In the genomic region with DNA sequence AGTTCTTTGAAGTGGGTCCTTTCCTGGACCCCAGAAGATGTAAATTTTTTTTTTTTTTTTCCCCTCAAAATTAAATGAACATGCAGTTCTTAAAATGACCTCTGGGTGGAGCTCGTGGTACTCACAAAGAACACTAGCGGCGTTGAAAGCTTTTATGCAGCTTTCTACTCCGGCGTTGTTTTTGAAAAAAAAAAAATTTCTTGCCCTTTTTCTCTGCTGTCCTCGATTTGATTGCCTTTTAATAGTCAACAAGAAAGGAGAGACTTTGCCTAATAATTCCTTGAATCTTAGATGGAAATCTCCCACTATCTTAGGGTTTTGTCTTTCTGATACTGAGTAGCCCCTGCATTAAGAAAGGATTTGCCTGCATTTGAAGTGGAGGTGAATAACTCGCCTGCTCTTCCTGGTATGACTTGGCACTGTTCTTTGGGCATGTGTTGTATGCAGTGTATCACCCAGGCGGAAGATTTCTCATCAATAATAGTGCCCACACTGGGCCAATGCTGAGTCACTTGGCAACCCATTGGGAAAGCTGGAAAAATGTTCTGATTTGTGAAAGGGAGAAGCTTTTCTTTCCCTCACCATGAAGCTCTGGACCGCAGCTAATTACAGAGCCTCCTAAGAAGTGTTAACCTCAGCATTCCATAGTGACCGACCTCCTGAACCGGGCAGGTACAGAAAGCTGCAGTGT, we compare ENCODE assay signal across 8 cellular contexts.
DNase-seq lines count a peak whose midpoint lies in the region; ATAC-seq and TF ChIP-seq lines count a peak whose summit lies in the region.

No MANE protein-coding gene starts in this region.

- H3K27ac ChIP-seq in hepatocyte: peak overlapping the region; percentile 4

- in situ Hi-C loops in astrocyte of the cerebellum (cut with HindIII; ENCODE audit: low sequenced_read_pairs): loop anchor here (25.0 kb wide), 1 partner anchor 149 kb away; no protein-coding TSS in a partner anchor

- no peaks in the 10 kb centered on the region for H3K9me3 ChIP-seq in hepatocyte (ENCODE audit: low read depth)

- peaks cover 12% of the 10 kb centered on the region for H3K4me1 ChIP-seq in hepatocyte (ENCODE audit: insufficient read depth)

- no peaks in the 10 kb centered on the region for H3K36me3 ChIP-seq in hepatocyte (replicated peaks; ENCODE audit: insufficient read depth, low read depth)

- no peaks in the 10 kb centered on the region for H3K79me2 ChIP-seq in hepatocyte

- H3K4me3 ChIP-seq in astrocyte of the cerebellum (ENCODE audit: low read depth, low read length): no peak overlapping the region
- no peak overlapping the region for H3K4me3 ChIP-seq in hepatocyte
- H3K4me3 ChIP-seq in skeletal muscle cell (ENCODE audit: low read depth, low read length): no peak overlapping the region

- WGBS in hepatocyte (ENCODE audit: low lambda C conversion rate, missing lambda C conversion rate): 34% methylated on average over 11 of the region's 11 CpGs

- no peak overlapping the region for H3K4me2 ChIP-seq in hepatocyte

- DNase-seq in CD1c-positive myeloid dendritic cell (ENCODE audit: extremely low spot score) (peak; percentile 43), NCI-H2196 (lab: John Stamatoyannopoulos, UW; ENCODE audit: unreplicated experiment) (peak; percentile 57), astrocyte of the cerebellum (ENCODE audit: low read depth) (peak; percentile 43), hepatocyte (ENCODE audit: low spot score) (peak; percentile 65), skeletal muscle cell (ENCODE audit: low read depth) (peak; percentile 36)
- DNase-seq in activated naive CD4-positive, alpha-beta T cell treated with Interleukin-2 at 50 U/mL for 16 hours: no peak

- ATAC-seq in GM18502 (IDR thresholded peaks at IDR 0.05; ENCODE audit: poor library complexity, unreplicated experiment) (peak; percentile 51), HG02642 (IDR thresholded peaks at IDR 0.05; ENCODE audit: poor library complexity, unreplicated experiment) (no peak)

- peak; percentile 65 for TF ChIP-seq CTCF in astrocyte of the cerebellum (IDR thresholded peaks at IDR 0.05; ENCODE audit: low read depth, low read length, missing control alignments)
- TF ChIP-seq CTCF in hepatocyte (IDR thresholded peaks at IDR 0.05; ENCODE audit: poor library complexity): peak; percentile 67

- H3K9me2 ChIP-seq in hepatocyte (replicated peaks; ENCODE audit: insufficient read depth): no peaks in the 10 kb centered on the region

- peak overlapping the region; percentile 3 for H2AFZ ChIP-seq in hepatocyte

- no peaks in the 10 kb centered on the region for H4K20me1 ChIP-seq in hepatocyte (ENCODE audit: insufficient read depth, poor library complexity, severe bottlenecking)

- H3K27me3 ChIP-seq in hepatocyte: no peaks in the 10 kb centered on the region
